In the genomic region with DNA sequence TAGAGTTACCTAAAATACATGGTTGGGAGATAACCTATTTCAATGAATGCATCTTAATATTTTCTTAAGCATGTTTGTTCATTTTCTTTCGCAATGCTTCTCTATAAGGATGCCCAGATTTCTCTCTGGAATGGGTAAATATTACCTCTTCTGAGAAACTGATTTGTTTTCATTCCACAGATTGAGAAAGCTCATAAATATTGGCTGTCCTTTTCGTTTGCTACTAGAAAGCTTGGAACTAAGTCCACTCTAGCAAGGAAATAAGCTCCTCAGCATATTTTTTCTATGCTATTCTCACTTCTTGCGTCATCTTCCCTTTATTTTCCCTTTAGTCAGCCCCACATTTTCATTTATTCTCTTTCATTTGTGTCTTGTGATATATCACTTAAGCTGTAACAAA, we compare ENCODE assay signal across 18 cellular contexts.
A peak's percentile ranks its signal among the peaks of the same experiment; 100 is the strongest.
DNase-seq lines count a peak whose midpoint lies in the region; ATAC-seq lines count a peak whose summit lies in the region.
"Had no signal": no experiment of that assay in that cellular context is flagged by ENCODE, and none has a peak within 500 bp of the region (broad histone marks: within the 10 kb centered on the region; RNA-seq: fewer than 3 reads in every experiment).

No MANE protein-coding gene starts in this region.

- ATAC-seq in HG03521 (IDR thresholded peaks at IDR 0.05; ENCODE audit: unreplicated experiment) = no peak
- ATAC-seq: stimulated activated memory B cell treated with anti-CD40 and anti-IgM and Interleukin-4, amounts not matched to agents 10 μg/mL and 1 μg/mL and 100 μg/mL, for 72 hours had no signal

- DNase-seq in AG08395 (ENCODE audit: low spot score) = peak; percentile 28
- peak; percentile 76 for DNase-seq in amniotic epithelial cell (ENCODE audit: low read depth)
- DNase-seq in fibroblast of peridontal ligament (ENCODE audit: extremely low read depth) = peak; percentile 81
- peak; percentile 39 for DNase-seq in renal cortical epithelial cell (ENCODE audit: low read depth)
- DNase-seq in foreskin melanocyte = no peak
- DNase-seq in pons (ENCODE audit: low spot score) = no peak
- no peak for DNase-seq in COR-L47 (lab: John Stamatoyannopoulos, UW)
- DNase-seq: activated naive CD4-positive, alpha-beta T cell treated with anti-CD3 and anti-CD28 coated beads, Interleukin-2, amount 10 ng/mL, durations not matched to agents 7 days and 5 days; central memory CD4-positive, alpha-beta T cell; dorsolateral prefrontal cortex; EL; NCI-H1105 treated with DMSO at 0.1 percent for 48 hours; NCI-H2029; NCI-H69; stimulated activated CD4-positive, alpha-beta T cell treated with anti-CD3 and anti-CD28 coated beads, Interleukin-4, amount 100 ng/mL, for 1 hour; T-helper 2 cell had no signal

Comparison
In these comparisons a context has a peak if more than half of its experiments do, and no peak if none do; other contexts are left out.
1. DNase-seq: peak in AG08395 (single experiment), amniotic epithelial cell (single experiment), fibroblast of peridontal ligament (single experiment) and renal cortical epithelial cell (single experiment); none in foreskin melanocyte (single experiment), pons (single experiment) and COR-L47 (single experiment).